In the genomic region with DNA sequence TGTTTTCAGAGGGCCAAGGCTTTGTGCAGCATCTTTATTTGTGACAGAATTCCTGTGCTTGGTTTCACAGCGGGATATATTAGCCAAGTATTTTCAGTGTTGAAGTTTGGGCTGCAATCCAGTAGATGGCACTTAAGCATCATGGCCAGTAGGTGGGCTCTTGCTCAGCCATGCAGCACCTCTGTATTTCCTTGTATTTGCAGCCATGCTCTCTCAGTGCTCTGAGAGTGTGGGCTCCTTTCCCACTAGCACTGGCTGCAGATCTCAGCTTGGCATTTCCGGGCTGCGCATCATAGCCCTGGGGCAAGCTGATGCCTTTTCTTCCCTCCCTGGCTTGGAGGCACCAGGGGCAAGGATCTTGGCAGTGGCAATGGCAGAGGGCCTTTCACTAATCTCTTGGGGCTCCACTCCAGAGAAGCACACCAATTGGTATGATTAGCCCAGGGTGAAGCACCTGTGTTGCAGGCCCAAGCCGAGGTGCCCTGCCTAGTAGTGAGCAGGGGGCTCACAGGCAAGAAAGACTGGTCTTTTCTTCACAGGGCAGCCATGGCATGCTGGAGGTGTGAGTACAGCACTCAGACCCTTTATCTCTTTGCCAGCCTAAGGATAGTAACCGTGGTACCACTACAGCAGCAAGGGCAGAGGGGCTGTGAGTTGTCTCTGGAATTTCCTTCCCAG, we compare ENCODE assay signal across 12 cellular contexts. TPM values are rescaled to one million over a fixed set of nuclear protein-coding genes. Genes with fewer than 3 reads are reported as not detected.
A peak's percentile ranks its signal among the peaks of the same experiment; 100 is the strongest.
DNase-seq lines count a peak whose midpoint lies in the region; ATAC-seq, FAIRE-seq and TF ChIP-seq lines count a peak whose summit lies in the region.
"Had no signal": no experiment of that assay in that cellular context is flagged by ENCODE, and none has a peak within 500 bp of the region (broad histone marks: within the 10 kb centered on the region; RNA-seq: fewer than 3 reads in every experiment).

No MANE protein-coding gene starts in this region.

- WGBS in pancreas, 2 donors: 77 to 83% methylated on average over 5 of the region's 5 CpGs

- H3K36me3 ChIP-seq in GM06990 (ENCODE audit: control insufficient read depth, insufficient read depth, low read length) (no peaks in the 10 kb centered on the region), pancreas (no peaks in the 10 kb centered on the region)

- peak; percentile 39 for TF ChIP-seq CTCF in GM06990 (IDR thresholded peaks at IDR 0.05; ENCODE audit: insufficient read depth, low read length, poor library complexity, severe bottlenecking)
- TF ChIP-seq CTCF in pancreas (IDR thresholded peaks at IDR 0.05): no peak

- H3K4me1 ChIP-seq in pancreas: no peaks in the 10 kb centered on the region

- FAIRE-seq in pancreas (lab: Jason Lieb, UNC): no peak

- DNase-seq in GM06990 (ENCODE audit: extremely low read depth, insufficient read length) (peak; percentile 9), RKO (ENCODE audit: low spot score) (peak; percentile 35), iPS-NIHi11 (ENCODE audit: low spot score) (peak; percentile 27), pancreas (no peak), NCI-H2171 treated with DMSO at 0.1 percent for 48 hours (lab: John Stamatoyannopoulos, UW) (no peak)
- DNase-seq in stimulated activated naive CD4-positive, alpha-beta T cell (lab: John Stamatoyannopoulos, UW): no peak
- DNase-seq: hypothalamus, nucleus accumbens had no signal

- H3K27me3 ChIP-seq in GM06990 (replicated peaks; ENCODE audit: control insufficient read depth, insufficient read depth, low read length): no peaks in the 10 kb centered on the region
- no peaks in the 10 kb centered on the region for H3K27me3 ChIP-seq in pancreas

- H3K9me3 ChIP-seq in pancreas: no peaks in the 10 kb centered on the region

- intact Hi-C loops in pancreas (cut with DNase I): no loop called here

- H3K27ac ChIP-seq in pancreas: no peak overlapping the region

- H3K4me3 ChIP-seq in GM06990 (replicated peaks; ENCODE audit: low read depth, low read length) (no peak overlapping the region), pancreas (no peak overlapping the region)

- peak; percentile 58 for ATAC-seq in HG03354 (IDR thresholded peaks at IDR 0.05; ENCODE audit: poor library complexity, severe bottlenecking, unreplicated experiment)
- ATAC-seq in HG02973 (IDR thresholded peaks at IDR 0.05; ENCODE audit: unreplicated experiment): no peak
- ATAC-seq in pancreas: no peak
- ATAC-seq: Panc1 had no signal

RNA-seq across cellular contexts. Expression of a gene that starts 48.3 kb away (rescaled TPM):
- total RNA-seq in pancreas: not detected
- not detected for polyA plus RNA-seq in pancreas
- total RNA-seq: cerebellum had no signal

Comparison
In these comparisons a context has a peak if more than half of its experiments do, and no peak if none do; other contexts are left out.
1. DNase-seq: peak in GM06990 (single experiment), RKO (single experiment) and iPS-NIHi11 (single experiment); none in stimulated activated naive CD4-positive, alpha-beta T cell (0 of 6), pancreas (0 of 6) and NCI-H2171 treated with DMSO at 0.1 percent for 48 hours (single experiment).